1 cellular context compared by ENCODE assay signal in the genomic region with DNA sequence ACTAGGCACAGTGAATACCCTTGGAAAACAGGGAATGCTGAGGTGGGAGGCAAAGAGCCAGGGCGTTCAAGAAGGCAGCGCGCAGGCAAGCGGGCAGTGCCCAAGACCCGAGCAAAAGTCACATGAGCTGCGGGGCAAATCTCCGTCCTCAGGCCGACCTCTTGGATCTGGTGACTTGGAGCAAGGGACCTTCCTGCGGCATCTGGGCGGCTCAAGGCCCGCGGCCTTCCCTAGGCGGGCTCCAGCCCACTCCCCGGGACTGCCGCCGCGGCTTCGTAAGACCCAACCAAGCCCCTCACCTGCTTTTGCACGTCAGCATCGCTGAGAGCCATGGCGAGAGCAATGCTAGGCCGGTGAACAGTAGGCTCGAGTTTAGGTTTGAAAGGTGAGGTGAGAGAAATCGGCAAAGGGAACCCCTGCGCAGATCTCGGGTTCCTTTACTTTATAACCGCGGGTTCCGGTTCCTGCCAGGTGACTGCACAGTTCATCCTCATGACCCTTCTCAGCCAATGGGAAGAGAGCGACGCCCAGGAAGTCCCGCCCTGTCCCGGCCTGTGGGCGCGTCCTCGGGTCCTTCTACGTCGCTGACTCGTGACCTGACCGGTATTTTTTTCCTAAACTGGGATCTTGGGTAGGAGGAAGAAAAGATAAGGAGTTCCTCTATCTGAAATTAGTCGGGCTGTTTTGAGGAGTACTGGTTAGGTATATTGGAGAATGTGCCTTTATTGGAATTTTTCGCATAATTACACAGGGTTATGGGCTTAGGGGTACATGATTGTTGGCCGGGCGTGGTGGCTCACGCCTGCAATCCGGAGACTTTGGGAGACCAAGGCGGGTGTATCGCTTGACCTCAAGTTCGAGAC.
TF ChIP-seq lines count a peak whose summit lies in the region.

A gene (minus strand): TSS at position 446 of the 863 bp plus-strand sequence. CDS start 114 bp downstream, at position 332.

TF ChIP-seq in HepG2, 621 proteins besides CTCF, POLR2A, EP300 and RAD21 (continued from another document and continues in another):
- TF ChIP-seq, protein P1, sequence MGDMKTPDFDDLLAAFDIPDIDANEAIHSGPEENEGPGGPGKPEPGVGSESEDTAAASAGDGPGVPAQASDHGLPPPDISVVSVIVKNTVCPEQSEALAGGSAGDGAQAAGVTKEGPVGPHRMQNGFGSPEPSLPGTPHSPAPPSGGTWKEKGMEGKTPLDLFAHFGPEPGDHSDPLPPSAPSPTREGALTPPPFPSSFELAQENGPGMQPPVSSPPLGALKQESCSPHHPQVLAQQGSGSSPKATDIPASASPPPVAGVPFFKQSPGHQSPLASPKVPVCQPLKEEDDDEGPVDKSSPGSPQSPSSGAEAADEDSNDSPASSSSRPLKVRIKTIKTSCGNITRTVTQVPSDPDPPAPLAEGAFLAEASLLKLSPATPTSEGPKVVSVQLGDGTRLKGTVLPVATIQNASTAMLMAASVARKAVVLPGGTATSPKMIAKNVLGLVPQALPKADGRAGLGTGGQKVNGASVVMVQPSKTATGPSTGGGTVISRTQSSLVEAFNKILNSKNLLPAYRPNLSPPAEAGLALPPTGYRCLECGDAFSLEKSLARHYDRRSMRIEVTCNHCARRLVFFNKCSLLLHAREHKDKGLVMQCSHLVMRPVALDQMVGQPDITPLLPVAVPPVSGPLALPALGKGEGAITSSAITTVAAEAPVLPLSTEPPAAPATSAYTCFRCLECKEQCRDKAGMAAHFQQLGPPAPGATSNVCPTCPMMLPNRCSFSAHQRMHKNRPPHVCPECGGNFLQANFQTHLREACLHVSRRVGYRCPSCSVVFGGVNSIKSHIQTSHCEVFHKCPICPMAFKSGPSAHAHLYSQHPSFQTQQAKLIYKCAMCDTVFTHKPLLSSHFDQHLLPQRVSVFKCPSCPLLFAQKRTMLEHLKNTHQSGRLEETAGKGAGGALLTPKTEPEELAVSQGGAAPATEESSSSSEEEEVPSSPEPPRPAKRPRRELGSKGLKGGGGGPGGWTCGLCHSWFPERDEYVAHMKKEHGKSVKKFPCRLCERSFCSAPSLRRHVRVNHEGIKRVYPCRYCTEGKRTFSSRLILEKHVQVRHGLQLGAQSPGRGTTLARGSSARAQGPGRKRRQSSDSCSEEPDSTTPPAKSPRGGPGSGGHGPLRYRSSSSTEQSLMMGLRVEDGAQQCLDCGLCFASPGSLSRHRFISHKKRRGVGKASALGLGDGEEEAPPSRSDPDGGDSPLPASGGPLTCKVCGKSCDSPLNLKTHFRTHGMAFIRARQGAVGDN (CRISPR knock-in tag; IDR thresholded peaks at IDR 0.05) = peak; percentile 66
- TF ChIP-seq, protein P2, sequence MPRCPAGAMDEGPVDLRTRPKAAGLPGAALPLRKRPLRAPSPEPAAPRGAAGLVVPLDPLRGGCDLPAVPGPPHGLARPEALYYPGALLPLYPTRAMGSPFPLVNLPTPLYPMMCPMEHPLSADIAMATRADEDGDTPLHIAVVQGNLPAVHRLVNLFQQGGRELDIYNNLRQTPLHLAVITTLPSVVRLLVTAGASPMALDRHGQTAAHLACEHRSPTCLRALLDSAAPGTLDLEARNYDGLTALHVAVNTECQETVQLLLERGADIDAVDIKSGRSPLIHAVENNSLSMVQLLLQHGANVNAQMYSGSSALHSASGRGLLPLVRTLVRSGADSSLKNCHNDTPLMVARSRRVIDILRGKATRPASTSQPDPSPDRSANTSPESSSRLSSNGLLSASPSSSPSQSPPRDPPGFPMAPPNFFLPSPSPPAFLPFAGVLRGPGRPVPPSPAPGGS (CRISPR knock-in tag; IDR thresholded peaks at IDR 0.05) = peak; percentile 60; the same call in 1 of the 2 replicates
- peak; percentile 21; the same call in 1 of the 2 replicates for TF ChIP-seq TGIF2 (CRISPR knock-in tag; IDR thresholded peaks at IDR 0.05)
- TF ChIP-seq BORCS8-MEF2B (CRISPR knock-in tag; IDR thresholded peaks at IDR 0.05) = 0 out of 2 replicates have a peak, but pooled peaks have one; percentile 31
- TF ChIP-seq KDM5B (CRISPR knock-in tag; IDR thresholded peaks at IDR 0.05; ENCODE audit: borderline replicate concordance) = peak; percentile 50; the same call in 1 of the 2 replicates
- TF ChIP-seq, protein P3, sequence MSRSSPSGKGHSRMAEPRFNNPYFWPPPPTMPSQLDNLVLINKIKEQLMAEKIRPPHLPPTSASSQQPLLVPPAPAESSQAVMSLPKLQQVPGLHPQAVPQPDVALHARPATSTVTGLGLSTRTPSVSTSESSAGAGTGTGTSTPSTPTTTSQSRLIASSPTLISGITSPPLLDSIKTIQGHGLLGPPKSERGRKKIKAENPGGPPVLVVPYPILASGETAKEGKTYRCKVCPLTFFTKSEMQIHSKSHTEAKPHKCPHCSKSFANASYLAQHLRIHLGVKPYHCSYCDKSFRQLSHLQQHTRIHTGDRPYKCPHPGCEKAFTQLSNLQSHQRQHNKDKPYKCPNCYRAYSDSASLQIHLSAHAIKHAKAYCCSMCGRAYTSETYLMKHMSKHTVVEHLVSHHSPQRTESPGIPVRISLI (CRISPR knock-in tag; IDR thresholded peaks at IDR 0.05; ENCODE audit: borderline replicate concordance) = peak; percentile 81; the same call in 1 of the 2 replicates
- TF ChIP-seq ZNF235 (CRISPR knock-in tag; IDR thresholded peaks at IDR 0.05; ENCODE audit: borderline replicate concordance) = no peak
- peak; percentile 40; the same call in 1 of the 2 replicates for TF ChIP-seq FOSL2 (CRISPR knock-in tag; IDR thresholded peaks at IDR 0.05)
- TF ChIP-seq MXI1 (IDR thresholded peaks at IDR 0.05; ENCODE audit: borderline replicate concordance, low read depth, low read length) = peak; percentile 20; the same call in 1 of the 3 replicates
- no peak for TF ChIP-seq PPARG (CRISPR knock-in tag; conservative IDR thresholded peaks at IDR 0.05)
- peak; percentile 70; the same call in 1 of the 2 replicates for TF ChIP-seq ZNF333 (CRISPR knock-in tag; IDR thresholded peaks at IDR 0.05; ENCODE audit: borderline replicate concordance)
- TF ChIP-seq ZMYM4 (CRISPR knock-in tag; IDR thresholded peaks at IDR 0.05) = peak; percentile 26; the same call in 1 of the 2 replicates
- no peak for TF ChIP-seq ZNF75D (CRISPR knock-in tag; IDR thresholded peaks at IDR 0.05; ENCODE audit: borderline replicate concordance)
- TF ChIP-seq TAF1 (CRISPR knock-in tag; IDR thresholded peaks at IDR 0.05) = peak; percentile 63; the same call in 1 of the 2 replicates
- TF ChIP-seq, protein P4, sequence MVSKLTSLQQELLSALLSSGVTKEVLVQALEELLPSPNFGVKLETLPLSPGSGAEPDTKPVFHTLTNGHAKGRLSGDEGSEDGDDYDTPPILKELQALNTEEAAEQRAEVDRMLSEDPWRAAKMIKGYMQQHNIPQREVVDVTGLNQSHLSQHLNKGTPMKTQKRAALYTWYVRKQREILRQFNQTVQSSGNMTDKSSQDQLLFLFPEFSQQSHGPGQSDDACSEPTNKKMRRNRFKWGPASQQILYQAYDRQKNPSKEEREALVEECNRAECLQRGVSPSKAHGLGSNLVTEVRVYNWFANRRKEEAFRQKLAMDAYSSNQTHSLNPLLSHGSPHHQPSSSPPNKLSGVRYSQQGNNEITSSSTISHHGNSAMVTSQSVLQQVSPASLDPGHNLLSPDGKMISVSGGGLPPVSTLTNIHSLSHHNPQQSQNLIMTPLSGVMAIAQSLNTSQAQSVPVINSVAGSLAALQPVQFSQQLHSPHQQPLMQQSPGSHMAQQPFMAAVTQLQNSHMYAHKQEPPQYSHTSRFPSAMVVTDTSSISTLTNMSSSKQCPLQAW (CRISPR knock-in tag; IDR thresholded peaks at IDR 0.05) = peak; percentile 51
- TF ChIP-seq NFATC3 (CRISPR knock-in tag; IDR thresholded peaks at IDR 0.05) = 0 out of 2 replicates have a peak, but pooled peaks have one; percentile 32
- TF ChIP-seq, protein P5, sequence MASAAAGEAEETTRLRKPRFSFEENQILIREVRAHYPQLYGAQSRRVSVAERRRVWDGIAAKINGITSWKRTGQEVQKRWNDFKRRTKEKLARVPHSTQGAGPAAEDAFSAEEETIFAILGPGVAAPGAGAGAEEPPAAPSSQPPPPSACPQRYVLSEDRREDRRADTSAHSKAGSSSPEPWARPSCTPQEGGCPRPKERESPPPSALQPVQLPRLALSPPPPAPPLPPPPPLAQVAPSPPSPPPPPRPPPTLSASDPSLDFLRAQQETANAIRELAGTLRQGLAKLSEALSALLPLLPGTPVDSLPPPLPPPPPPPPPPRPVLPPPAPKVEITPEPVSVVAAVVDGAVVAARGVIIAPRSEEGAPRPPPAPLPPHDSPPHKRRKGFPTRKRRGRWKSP (CRISPR knock-in tag; IDR thresholded peaks at IDR 0.05) = peak; percentile 22; the same call in 1 of the 2 replicates
- TF ChIP-seq, protein P6, sequence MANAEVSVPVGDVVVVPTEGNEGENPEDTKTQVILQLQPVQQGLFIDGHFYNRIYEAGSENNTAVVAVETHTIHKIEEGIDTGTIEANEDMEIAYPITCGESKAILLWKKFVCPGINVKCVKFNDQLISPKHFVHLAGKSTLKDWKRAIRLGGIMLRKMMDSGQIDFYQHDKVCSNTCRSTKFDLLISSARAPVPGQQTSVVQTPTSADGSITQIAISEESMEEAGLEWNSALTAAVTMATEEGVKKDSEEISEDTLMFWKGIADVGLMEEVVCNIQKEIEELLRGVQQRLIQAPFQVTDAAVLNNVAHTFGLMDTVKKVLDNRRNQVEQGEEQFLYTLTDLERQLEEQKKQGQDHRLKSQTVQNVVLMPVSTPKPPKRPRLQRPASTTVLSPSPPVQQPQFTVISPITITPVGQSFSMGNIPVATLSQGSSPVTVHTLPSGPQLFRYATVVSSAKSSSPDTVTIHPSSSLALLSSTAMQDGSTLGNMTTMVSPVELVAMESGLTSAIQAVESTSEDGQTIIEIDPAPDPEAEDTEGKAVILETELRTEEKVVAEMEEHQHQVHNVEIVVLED (CRISPR knock-in tag; IDR thresholded peaks at IDR 0.05; ENCODE audit: borderline replicate concordance) = peak; percentile 59; the same call in 1 of the 2 replicates
- peak; percentile 37; the same call in 1 of the 2 replicates for TF ChIP-seq HDAC2 (CRISPR knock-in tag; IDR thresholded peaks at IDR 0.05)
- TF ChIP-seq NFKBIZ (CRISPR knock-in tag; IDR thresholded peaks at IDR 0.05) = no peak
- 0 out of 2 replicates have a peak, but pooled peaks have one; percentile 8 for TF ChIP-seq ZNF12 (CRISPR knock-in tag; IDR thresholded peaks at IDR 0.05)
- peak; percentile 21; the same call in 1 of the 2 replicates for TF ChIP-seq HCFC1 (IDR thresholded peaks at IDR 0.05; ENCODE audit: low read depth, low read length)
- TF ChIP-seq, protein P7, sequence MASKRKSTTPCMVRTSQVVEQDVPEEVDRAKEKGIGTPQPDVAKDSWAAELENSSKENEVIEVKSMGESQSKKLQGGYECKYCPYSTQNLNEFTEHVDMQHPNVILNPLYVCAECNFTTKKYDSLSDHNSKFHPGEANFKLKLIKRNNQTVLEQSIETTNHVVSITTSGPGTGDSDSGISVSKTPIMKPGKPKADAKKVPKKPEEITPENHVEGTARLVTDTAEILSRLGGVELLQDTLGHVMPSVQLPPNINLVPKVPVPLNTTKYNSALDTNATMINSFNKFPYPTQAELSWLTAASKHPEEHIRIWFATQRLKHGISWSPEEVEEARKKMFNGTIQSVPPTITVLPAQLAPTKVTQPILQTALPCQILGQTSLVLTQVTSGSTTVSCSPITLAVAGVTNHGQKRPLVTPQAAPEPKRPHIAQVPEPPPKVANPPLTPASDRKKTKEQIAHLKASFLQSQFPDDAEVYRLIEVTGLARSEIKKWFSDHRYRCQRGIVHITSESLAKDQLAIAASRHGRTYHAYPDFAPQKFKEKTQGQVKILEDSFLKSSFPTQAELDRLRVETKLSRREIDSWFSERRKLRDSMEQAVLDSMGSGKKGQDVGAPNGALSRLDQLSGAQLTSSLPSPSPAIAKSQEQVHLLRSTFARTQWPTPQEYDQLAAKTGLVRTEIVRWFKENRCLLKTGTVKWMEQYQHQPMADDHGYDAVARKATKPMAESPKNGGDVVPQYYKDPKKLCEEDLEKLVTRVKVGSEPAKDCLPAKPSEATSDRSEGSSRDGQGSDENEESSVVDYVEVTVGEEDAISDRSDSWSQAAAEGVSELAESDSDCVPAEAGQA (IDR thresholded peaks at IDR 0.05; ENCODE audit: low read depth) = no peak
- TF ChIP-seq, protein P7 (CRISPR knock-in tag; IDR thresholded peaks at IDR 0.05; ENCODE audit: borderline replicate concordance) = 0 out of 2 replicates have a peak, but pooled peaks have one; percentile 35
- 0 out of 2 replicates have a peak, but pooled peaks have one; percentile 29 for TF ChIP-seq ZNF788 (CRISPR knock-in tag; IDR thresholded peaks at IDR 0.05; ENCODE audit: borderline replicate concordance)
- TF ChIP-seq, protein P8, sequence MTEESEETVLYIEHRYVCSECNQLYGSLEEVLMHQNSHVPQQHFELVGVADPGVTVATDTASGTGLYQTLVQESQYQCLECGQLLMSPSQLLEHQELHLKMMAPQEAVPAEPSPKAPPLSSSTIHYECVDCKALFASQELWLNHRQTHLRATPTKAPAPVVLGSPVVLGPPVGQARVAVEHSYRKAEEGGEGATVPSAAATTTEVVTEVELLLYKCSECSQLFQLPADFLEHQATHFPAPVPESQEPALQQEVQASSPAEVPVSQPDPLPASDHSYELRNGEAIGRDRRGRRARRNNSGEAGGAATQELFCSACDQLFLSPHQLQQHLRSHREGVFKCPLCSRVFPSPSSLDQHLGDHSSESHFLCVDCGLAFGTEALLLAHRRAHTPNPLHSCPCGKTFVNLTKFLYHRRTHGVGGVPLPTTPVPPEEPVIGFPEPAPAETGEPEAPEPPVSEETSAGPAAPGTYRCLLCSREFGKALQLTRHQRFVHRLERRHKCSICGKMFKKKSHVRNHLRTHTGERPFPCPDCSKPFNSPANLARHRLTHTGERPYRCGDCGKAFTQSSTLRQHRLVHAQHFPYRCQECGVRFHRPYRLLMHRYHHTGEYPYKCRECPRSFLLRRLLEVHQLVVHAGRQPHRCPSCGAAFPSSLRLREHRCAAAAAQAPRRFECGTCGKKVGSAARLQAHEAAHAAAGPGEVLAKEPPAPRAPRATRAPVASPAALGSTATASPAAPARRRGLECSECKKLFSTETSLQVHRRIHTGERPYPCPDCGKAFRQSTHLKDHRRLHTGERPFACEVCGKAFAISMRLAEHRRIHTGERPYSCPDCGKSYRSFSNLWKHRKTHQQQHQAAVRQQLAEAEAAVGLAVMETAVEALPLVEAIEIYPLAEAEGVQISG (CRISPR knock-in tag; IDR thresholded peaks at IDR 0.05) = peak; percentile 68
- TF ChIP-seq ZIK1 (CRISPR knock-in tag; IDR thresholded peaks at IDR 0.05; ENCODE audit: borderline replicate concordance, low read depth) = 0 out of 2 replicates have a peak, but pooled peaks have one; percentile 13
